Comparison of ENCODE assay signal across 6 cellular contexts in genomic region chr11:1879941-1880720, GRCh38. TPM values are rescaled to one million over a fixed set of nuclear protein-coding genes. Genes with fewer than 3 reads are reported as not detected.
DNase-seq lines count a peak whose midpoint lies in the region; ATAC-seq and TF ChIP-seq lines count a peak whose summit lies in the region.

No MANE protein-coding gene starts in this region.

- peaks cover 15% of the 10 kb centered on the region for H3K4me1 Mint-ChIP-seq in T-helper 17 cell
- peaks cover 66% of the 10 kb centered on the region for H3K4me1 Mint-ChIP-seq in stimulated activated memory B cell treated with anti-CD40 and anti-IgM and Interleukin-4, amounts not matched to agents 10 μg/mL and 1 μg/mL and 100 μg/mL, for 72 hours

- peak overlapping the region; percentile 39 for H3K4me3 Mint-ChIP-seq in T-helper 17 cell
- H3K4me3 Mint-ChIP-seq in stimulated activated memory B cell treated with anti-CD40 and anti-IgM and Interleukin-4, amounts not matched to agents 10 μg/mL and 1 μg/mL and 100 μg/mL, for 72 hours = peak overlapping the region; percentile 19

- ATAC-seq in T-helper 17 cell (no peak), HG02840 (IDR thresholded peaks at IDR 0.05; ENCODE audit: low FRiP score, unreplicated experiment) (no peak)
- ATAC-seq in stimulated activated memory B cell treated with anti-CD40 and anti-IgM and Interleukin-4, amounts not matched to agents 10 μg/mL and 1 μg/mL and 100 μg/mL, for 72 hours = no peak

- peak overlapping the region; percentile 97 for H3K27ac ChIP-seq in left ventricle myocardium inferior (replicated peaks)

- peaks cover 12% of the 10 kb centered on the region for H3K36me3 ChIP-seq in left ventricle myocardium inferior

- H3K4me3 ChIP-seq in left ventricle myocardium inferior = peak overlapping the region; percentile 45

- TF ChIP-seq CTCF in left ventricle myocardium inferior (IDR thresholded peaks at IDR 0.05; ENCODE audit: borderline replicate concordance) = no peak

- intact Hi-C loops in left ventricle myocardium inferior (cut with micrococcal nuclease) = loop anchor here (5.0 kb wide), 1 partner anchor 42 kb away; no protein-coding TSS in a partner anchor

- H3K9me3 ChIP-seq in T-helper 17 cell (ENCODE audit: control insufficient read depth, low read length, poor library complexity, severe bottlenecking) (no peaks in the 10 kb centered on the region), left ventricle myocardium inferior (replicated peaks) (no peaks in the 10 kb centered on the region)

- no peaks in the 10 kb centered on the region for H3K36me3 Mint-ChIP-seq in T-helper 17 cell (ENCODE audit: low read depth)
- peaks cover 5% of the 10 kb centered on the region for H3K36me3 Mint-ChIP-seq in stimulated activated memory B cell treated with anti-CD40 and anti-IgM and Interleukin-4, amounts not matched to agents 10 μg/mL and 1 μg/mL and 100 μg/mL, for 72 hours

- H3K27me3 Mint-ChIP-seq in T-helper 17 cell = no peaks in the 10 kb centered on the region
- H3K27me3 Mint-ChIP-seq in stimulated activated memory B cell treated with anti-CD40 and anti-IgM and Interleukin-4, amounts not matched to agents 10 μg/mL and 1 μg/mL and 100 μg/mL, for 72 hours = no peaks in the 10 kb centered on the region

- H3K4me1 ChIP-seq in left ventricle myocardium inferior = peaks cover 80% of the 10 kb centered on the region

- no peaks in the 10 kb centered on the region for H3K9me3 Mint-ChIP-seq in stimulated activated memory B cell treated with anti-CD40 and anti-IgM and Interleukin-4, amounts not matched to agents 10 μg/mL and 1 μg/mL and 100 μg/mL, for 72 hours

- no peaks in the 10 kb centered on the region for H3K27me3 ChIP-seq in left ventricle myocardium inferior (ENCODE audit: low read depth)

- H3K27ac Mint-ChIP-seq in T-helper 17 cell = peak overlapping the region; percentile 66
- peak overlapping the region; percentile 67 for H3K27ac Mint-ChIP-seq in stimulated activated memory B cell treated with anti-CD40 and anti-IgM and Interleukin-4, amounts not matched to agents 10 μg/mL and 1 μg/mL and 100 μg/mL, for 72 hours

- DNase-seq in T-helper 17 cell = no peak
- DNase-seq in left ventricle myocardium inferior = peak; percentile 84
- no peak for DNase-seq in OCI-M2 (lab: John Stamatoyannopoulos, UW; ENCODE audit: unreplicated experiment)
- no peak for DNase-seq in effector CD4-positive, alpha-beta T cell

RNA-seq across cellular contexts. Expression of gene PRR33, which starts 11.6 kb away (rescaled TPM):
- total RNA-seq in T-helper 17 cell (not detected), left ventricle myocardium inferior (2.4 TPM)

RNA-seq across cellular contexts. Expression of gene LSP1, which starts 27.2 kb away (rescaled TPM):
- total RNA-seq in T-helper 17 cell (100 to 1,000 TPM; 297 to 299 TPM), left ventricle myocardium inferior (19.7 TPM)

RNA-seq across cellular contexts. Expression of gene TNNT3, which starts 39.4 kb away (rescaled TPM):
- 1 to 10 TPM; 7.4 to 8.9 TPM for total RNA-seq in T-helper 17 cell
- total RNA-seq in left ventricle myocardium inferior = 30.7 TPM

RNA-seq across cellular contexts. Expression of gene TNNI2, which starts 41.4 kb away (rescaled TPM):
- total RNA-seq in T-helper 17 cell = not detected
- total RNA-seq in left ventricle myocardium inferior = not detected

RNA-seq across cellular contexts. Expression of gene SYT8, which starts 45.3 kb away (rescaled TPM):
- total RNA-seq in T-helper 17 cell (not detected), left ventricle myocardium inferior (not detected)

Comparison
In these comparisons a context has a peak if more than half of its experiments do, and no peak if none do; other contexts are left out.
1. RNA of gene LSP1, which starts 27.2 kb away (total RNA-seq): 297 to 299 TPM in T-helper 17 cell; 19.7 TPM in left ventricle myocardium inferior (single experiment); every median in the first group is over 10 times any median in the second.